In genomic region chr13:80131204-80131603, GRCh38 we compare ENCODE assay signal across 8 cellular contexts.
DNase-seq lines count a peak whose midpoint lies in the region; ATAC-seq, FAIRE-seq and TF ChIP-seq lines count a peak whose summit lies in the region.

No MANE protein-coding gene starts in this region.

- FAIRE-seq in islet of Langerhans (lab: Jason Lieb, UNC): peak; percentile 69

- peaks cover 0 to 6% (median 0%) of the 10 kb centered on the region in 5 experiments for H3K9me3 Mint-ChIP-seq in brain

- peak overlapping the region in 4 of 5 donors; percentile 45 to 82 (median 60) for H3K27ac ChIP-seq in stomach

- DNase-seq in HT1080 (ENCODE audit: low read depth) (peak; percentile 36), stomach (peak; percentile 73), NOMO-1 treated with DMSO at 0.1 percent for 48 hours (lab: John Stamatoyannopoulos, UW; ENCODE audit: unreplicated experiment) (no peak), activated T-cell treated with anti-CD3 and anti-CD28 coated beads for 4 hours (no peak), GM19238 (ENCODE audit: insufficient read length, low spot score) (no peak)

- peaks cover 7 to 41% (median 25%) of the 10 kb centered on the region in 4 donors for H3K4me1 ChIP-seq in stomach

- 1 to 13% (median 8%) methylated on average over 4 of the region's 4 CpGs for WGBS in stomach, 5 donors

- intact Hi-C loops in stomach (cut with DNase I; ENCODE audit: low total_unique reads): no loop called here

- H3K4me3 ChIP-seq in stomach: peak overlapping the region; percentile 7 to 32 (median 22)

- H3K36me3 Mint-ChIP-seq in brain: no peaks in the 10 kb centered on the region

- no peak for TF ChIP-seq EP300 in stomach (IDR thresholded peaks at IDR 0.05)

- peaks cover 60% of the 10 kb centered on the region for H3K4me1 Mint-ChIP-seq in brain

- peak overlapping the region; percentile 41 to 82 (median 73) for H3K4me3 Mint-ChIP-seq in brain

- TF ChIP-seq CTCF in brain (conservative IDR thresholded peaks at IDR 0.05): no peak
- TF ChIP-seq CTCF in stomach (IDR thresholded peaks at IDR 0.05): no peak

- H3K9me3 ChIP-seq in stomach: no peaks in the 10 kb centered on the region

- H3K27me3 ChIP-seq in stomach: no peaks in the 10 kb centered on the region

- no peak for TF ChIP-seq POLR2A in stomach (IDR thresholded peaks at IDR 0.05)

- no peak for ATAC-seq in GM21528 (IDR thresholded peaks at IDR 0.05; ENCODE audit: low FRiP score, unreplicated experiment)

- H3K27ac Mint-ChIP-seq in brain: peak overlapping the region; percentile 64 to 99 (median 91)

- H3K27me3 Mint-ChIP-seq in brain: no peaks in the 10 kb centered on the region

- H3K36me3 ChIP-seq in stomach: no peaks in the 10 kb centered on the region

Comparison
In these comparisons a context has a peak if more than half of its experiments do, and no peak if none do; other contexts are left out.
1. DNase-seq: peak in HT1080 (single experiment) and stomach (single experiment); none in NOMO-1 treated with DMSO at 0.1 percent for 48 hours (single experiment), activated T-cell treated with anti-CD3 and anti-CD28 coated beads for 4 hours (single experiment) and GM19238 (single experiment).